Comparison of ENCODE assay signal across 8 cellular contexts in genomic region chr3:158570999-158571702, GRCh38. TPM values are rescaled to one million over a fixed set of nuclear protein-coding genes. Genes with fewer than 3 reads are reported as not detected.
DNase-seq lines count a peak whose midpoint lies in the region; ATAC-seq and TF ChIP-seq lines count a peak whose summit lies in the region.

Gene MLF1, plus strand, starts transcription at chr3:158571194. Its CDS starts 107 bp downstream, at chr3:158571301.

- H3K36me3 ChIP-seq in SK-N-MC (ENCODE audit: insufficient read depth, low read length) (no peaks in the 10 kb centered on the region), gastroesophageal sphincter (no peaks in the 10 kb centered on the region)

- no peaks in the 10 kb centered on the region for H3K27me3 ChIP-seq in gastroesophageal sphincter

- H3K9me3 Mint-ChIP-seq in activated naive CD4-positive, alpha-beta T cell treated with anti-CD3 and anti-CD28 coated beads, Interleukin-2, amount 50 U/mL, for 24 hours, result no peaks in the 10 kb centered on the region
- no peaks in the 10 kb centered on the region for H3K9me3 Mint-ChIP-seq in neural crest cell

- no peak for TF ChIP-seq EP300 in gastroesophageal sphincter (IDR thresholded peaks at IDR 0.05)

- no peaks in the 10 kb centered on the region for H3K9me3 ChIP-seq in SK-N-MC (ENCODE audit: low read depth, low read length)
- no peaks in the 10 kb centered on the region for H3K9me3 ChIP-seq in gastroesophageal sphincter

- peaks cover 3 to 23% (median 5%) of the 10 kb centered on the region in 3 donors for H3K4me1 ChIP-seq in gastroesophageal sphincter

- peak within 1 kb of the TSS; percentile 83 for H3K4me3 Mint-ChIP-seq in activated naive CD4-positive, alpha-beta T cell treated with anti-CD3 and anti-CD28 coated beads, Interleukin-2, amount 50 U/mL, for 24 hours
- peak within 1 kb of the TSS; percentile 99 for H3K4me3 Mint-ChIP-seq in neural crest cell

- TF ChIP-seq POLR2A in gastroesophageal sphincter (IDR thresholded peaks at IDR 0.05), result peak; percentile 80 to 85

- H3K27me3 Mint-ChIP-seq in activated naive CD4-positive, alpha-beta T cell treated with anti-CD3 and anti-CD28 coated beads, Interleukin-2, amount 50 U/mL, for 24 hours, result peaks cover 38% of the 10 kb centered on the region
- H3K27me3 Mint-ChIP-seq in neural crest cell (ENCODE audit: low read depth), result peaks cover 39% of the 10 kb centered on the region

- peaks cover 15% of the 10 kb centered on the region for H3K4me1 Mint-ChIP-seq in activated naive CD4-positive, alpha-beta T cell treated with anti-CD3 and anti-CD28 coated beads, Interleukin-2, amount 50 U/mL, for 24 hours
- H3K4me1 Mint-ChIP-seq in neural crest cell, result peaks cover 15% of the 10 kb centered on the region

- H3K27ac Mint-ChIP-seq in activated naive CD4-positive, alpha-beta T cell treated with anti-CD3 and anti-CD28 coated beads, Interleukin-2, amount 50 U/mL, for 24 hours, result no peak within 1 kb of the TSS
- H3K27ac Mint-ChIP-seq in neural crest cell (ENCODE audit: unreplicated experiment), result peak within 1 kb of the TSS; percentile 98

- peak within 1 kb of the TSS; percentile 83 for H3K9ac ChIP-seq in SK-N-MC (ENCODE audit: insufficient read length)

- 1 to 2% methylated on average over 10 to 19 of the region's 51 CpGs for WGBS in gastroesophageal sphincter (ENCODE audit: low coverage in 1 of 2), 2 donors

- H3K27ac ChIP-seq in SK-N-MC (no peak within 1 kb of the TSS), gastroesophageal sphincter (peak within 1 kb of the TSS; percentile 77 to 85 (median 84))

- ATAC-seq in GM21825 (IDR thresholded peaks at IDR 0.05; ENCODE audit: unreplicated experiment), result peak; percentile 100
- peak; percentile 100 for ATAC-seq in gastroesophageal sphincter
- ATAC-seq in stimulated activated naive CD8-positive, alpha-beta T cell treated with anti-CD3 and anti-CD28 coated beads, Interleukin-15, Interleukin-2, amounts not matched to agents 100 U/mL and 50 U/mL, for 24 hours, result peak; percentile 98

- peak; percentile 73 for DNase-seq in DMS153 treated with DMSO at 0.1 percent for 48 hours (lab: John Stamatoyannopoulos, UW; ENCODE audit: unreplicated experiment)
- peak; percentile 93 for DNase-seq in LHCN-M2 (ENCODE audit: low read depth)
- DNase-seq in SK-N-MC (ENCODE audit: low read depth, low spot score), result peak; percentile 65
- DNase-seq in neural crest cell (ENCODE audit: low read depth, low spot score), result peak; percentile 92
- peak; percentile 81 for DNase-seq in stimulated activated naive CD8-positive, alpha-beta T cell treated with anti-CD3 and anti-CD28 coated beads, Interleukin-15, Interleukin-2, amounts not matched to agents 100 U/mL and 50 U/mL, for 24 hours

- H3K4me3 ChIP-seq in SK-N-MC, result peak within 1 kb of the TSS; percentile 100
- peak within 1 kb of the TSS; percentile 58 to 95 for H3K4me3 ChIP-seq in gastroesophageal sphincter

- TF ChIP-seq CTCF in gastroesophageal sphincter (IDR thresholded peaks at IDR 0.05) (no peak), neural crest cell (conservative IDR thresholded peaks at IDR 0.05) (no peak)

- H3K36me3 Mint-ChIP-seq in activated naive CD4-positive, alpha-beta T cell treated with anti-CD3 and anti-CD28 coated beads, Interleukin-2, amount 50 U/mL, for 24 hours, result peaks cover 3% of the 10 kb centered on the region
- peaks cover 2% of the 10 kb centered on the region for H3K36me3 Mint-ChIP-seq in neural crest cell (ENCODE audit: low read depth)

RNA-seq across cellular contexts. Expression of gene MLF1, which starts in this region (rescaled TPM):
- total RNA-seq in LHCN-M2 (2014; rRNA removed) (10.7 and 11.5 TPM in 2 replicates), gastroesophageal sphincter (10 to 100 TPM in 2 of 4 donors, 1 to 10 TPM in 2; 8.1 to 21.2 (median 14.8) TPM), neural crest cell (19.8 and 21.0 TPM in 2 replicates)
- polyA plus RNA-seq in LHCN-M2 (2012), result 8.2 TPM
